In genomic region chr16:66552288-66553143, GRCh38 we compare ENCODE assay signal across 8 cellular contexts. TPM values are rescaled to one million over a fixed set of nuclear protein-coding genes. Genes with fewer than 3 reads are reported as not detected.
DNase-seq lines count a peak whose midpoint lies in the region; ATAC-seq and TF ChIP-seq lines count a peak whose summit lies in the region.

CKLF (plus strand) TSS chr16:66552576; CDS start chr16:66552716, 140 bp downstream.

- H2AK5ac ChIP-seq in IMR-90 (ENCODE audit: low read depth, low read length), result peak within 1 kb of the TSS; percentile 91

- H3K4me3 ChIP-seq in IMR-90 (ENCODE audit: insufficient read depth, low read depth, low read length) (peak within 1 kb of the TSS; percentile 60), epithelial cell of esophagus (ENCODE audit: low read length) (peak within 1 kb of the TSS; percentile 73), mucosa of descending colon (peak within 1 kb of the TSS; percentile 35)

- no TSS peak for BruUV-seq in IMR-90 (replicated peaks; lab: Mats Ljungman, UMichigan)

- peak within 1 kb of the TSS; percentile 93 for H3K9ac ChIP-seq in IMR-90 (ENCODE audit: low read depth, low read length)

- peak; percentile 97 for DNase-seq in D341Med (ENCODE audit: low spot score)
- DNase-seq in IMR-90, result peak; percentile 83
- DNase-seq in OCI-M2 (lab: John Stamatoyannopoulos, UW; ENCODE audit: unreplicated experiment), result peak; percentile 58
- DNase-seq in activated T-cell treated with anti-CD3 and anti-CD28 coated beads for 24 hours (ENCODE audit: low read depth), result peak; percentile 85
- DNase-seq in epithelial cell of esophagus (ENCODE audit: low read depth), result peak; percentile 85
- DNase-seq in mucosa of descending colon, result peak; percentile 91 to 95 (median 93)
- DNase-seq in stimulated activated CD8-positive, alpha-beta memory T cell treated with anti-CD3 and anti-CD28 coated beads, Interleukin-2, amount 100 ng/mL, for 48 hours (ENCODE audit: low read depth in 2 of 2), result peak; percentile 81 to 85

- H4K20me1 ChIP-seq in IMR-90 (ENCODE audit: insufficient read depth, low read length), result no peaks in the 10 kb centered on the region

- CTCF ChIA-PET in IMR-90 (lab: Yijun Ruan, JAX), result interaction anchor here (0.6 to 0.8 kb wide), 2 partner anchors 18 to 147 kb away, joined by 3 read pairs; no protein-coding TSS in a partner anchor

- H3K4me2 ChIP-seq in IMR-90 (ENCODE audit: low read depth, low read length), result peak within 1 kb of the TSS; percentile 85

- peak within 1 kb of the TSS; percentile 94 for H4K5ac ChIP-seq in IMR-90 (ENCODE audit: low read depth, low read length)

- peaks cover under 1% of the 10 kb centered on the region; the same call in 1 of the 2 replicates for H3K36me3 ChIP-seq in IMR-90 (ENCODE audit: control insufficient read depth, insufficient read depth, low read length)
- no peaks in the 10 kb centered on the region for H3K36me3 ChIP-seq in mucosa of descending colon (ENCODE audit: low read depth)

- TF ChIP-seq RAD21 in IMR-90 (IDR thresholded peaks at IDR 0.05; ENCODE audit: low read length), result no peak

- peak within 1 kb of the TSS; percentile 80 for H3K18ac ChIP-seq in IMR-90 (ENCODE audit: low read depth, low read length)

- in situ Hi-C loops in IMR-90 (cut with MboI; ENCODE audit: low sequenced_read_pairs), result loop anchor here (5.0 kb wide), 1 partner anchor 50 kb away; the partner anchor contains the start of gene CMTM3

- H2AK9ac ChIP-seq in IMR-90 (replicated peaks; ENCODE audit: low read depth, low read length, poor library complexity), result peak within 1 kb of the TSS; percentile 95

- H3K14ac ChIP-seq in IMR-90 (replicated peaks; ENCODE audit: low read depth, low read length), result peak within 1 kb of the TSS; percentile 98

- 18% methylated on average over 40 of the region's 63 CpGs; no CpG with 5 or more reads in 1 of the 2 experiments for WGBS in IMR-90 (ENCODE audit: extremely low coverage in 2 of 2, insufficient read length in 1 of 2), 2 experiments

- peak within 1 kb of the TSS; percentile 98 for H3K4ac ChIP-seq in IMR-90 (ENCODE audit: low read depth, low read length)

- TF ChIP-seq CTCF in IMR-90 (conservative IDR thresholded peaks at IDR 0.05; ENCODE audit: low read depth, low read length) (no peak), epithelial cell of esophagus (IDR thresholded peaks at IDR 0.05; ENCODE audit: insufficient read depth, low read depth, low read length, missing control alignments) (no peak), mucosa of descending colon (IDR thresholded peaks at IDR 0.05) (no peak)

- H3K56ac ChIP-seq in IMR-90 (ENCODE audit: extremely low read depth, insufficient read depth, low read length), result peak within 1 kb of the TSS; percentile 93

- H2BK5ac ChIP-seq in IMR-90 (ENCODE audit: low read depth, low read length, poor library complexity, severe bottlenecking), result peak within 1 kb of the TSS; percentile 96

- H3K4me1 ChIP-seq in IMR-90 (ENCODE audit: control insufficient read depth, insufficient read depth, low read length), result peaks cover 7% of the 10 kb centered on the region
- H3K4me1 ChIP-seq in mucosa of descending colon (ENCODE audit: low read depth), result peaks cover 37% of the 10 kb centered on the region

- intact Hi-C loops in IMR-90 (cut with micrococcal nuclease), result loop anchor here (2.0 kb wide), 1 partner anchor 52 kb away; the partner anchor contains the start of gene CMTM3
- intact Hi-C loops in mucosa of descending colon (cut with DNase I, micrococcal nuclease), result no loop called here

- H3K27me3 ChIP-seq in IMR-90 (ENCODE audit: control insufficient read depth, insufficient read depth, low read length), result no peaks in the 10 kb centered on the region

- H2BK20ac ChIP-seq in IMR-90 (ENCODE audit: low read depth, low read length), result peak within 1 kb of the TSS; percentile 40; the same call in 1 of the 2 replicates

- H3K79me1 ChIP-seq in IMR-90 (ENCODE audit: low read depth in 1 of 2, low read length in 2 of 2), result peaks cover 54 to 64% of the 10 kb centered on the region in 2 experiments

- H3K9me1 ChIP-seq in IMR-90 (ENCODE audit: insufficient read depth, low read length), result peaks cover 16% of the 10 kb centered on the region; the same call in 1 of the 2 replicates

- H4K91ac ChIP-seq in IMR-90 (ENCODE audit: insufficient read depth, low read depth, low read length), result peak within 1 kb of the TSS; percentile 99

- peak within 1 kb of the TSS; percentile 56; the same call in 2 of the 3 replicates for H2BK15ac ChIP-seq in IMR-90 (ENCODE audit: low read depth, low read length)

- POLR2A ChIA-PET in IMR-90 (lab: Charles Lee; ENCODE audit: unreplicated experiment), result interaction anchor here (0.6 to 1.0 kb wide), 3 partner anchors 29 to 203 kb away, joined by 3 to 8 read pairs (median 3); no protein-coding TSS in a partner anchor

- TF ChIP-seq POLR2A in IMR-90 (IDR thresholded peaks at IDR 0.05; ENCODE audit: low read depth, low read length), result no peak

- peak within 1 kb of the TSS; percentile 100 for H2AFZ ChIP-seq in IMR-90 (replicated peaks; ENCODE audit: low read length, poor library complexity)

- H3K23ac ChIP-seq in IMR-90 (ENCODE audit: low read depth, low read length), result peak within 1 kb of the TSS; percentile 94

- H3K9me3 ChIP-seq in IMR-90 (ENCODE audit: control insufficient read depth, insufficient read depth, low read length), result no peaks in the 10 kb centered on the region
- no peaks in the 10 kb centered on the region for H3K9me3 ChIP-seq in mucosa of descending colon

- ATAC-seq in GM21528 (IDR thresholded peaks at IDR 0.05; ENCODE audit: low FRiP score, unreplicated experiment) (peak; percentile 74), IMR-90 (ENCODE audit: low read depth) (peak; percentile 79), mucosa of descending colon (peak; percentile 85)

- H3K27ac ChIP-seq in IMR-90 (ENCODE audit: insufficient read depth, low read length), result peak within 1 kb of the TSS; percentile 96

- dilution Hi-C loops in IMR-90 (cut with HindIII; ENCODE audit: low sequenced_read_pairs, unreplicated experiment), result no loop called here

- peak within 1 kb of the TSS; percentile 98 to 100 for H4K8ac ChIP-seq in IMR-90 (ENCODE audit: low read depth in 2 of 2, low read length in 2 of 2)

- H2BK120ac ChIP-seq in IMR-90 (ENCODE audit: low read depth, low read length), result peak within 1 kb of the TSS; percentile 74

TF ChIP-seq in IMR-90, 13 proteins besides CTCF, POLR2A, EP300 and RAD21:
- TF ChIP-seq RFX5 (IDR thresholded peaks at IDR 0.05; ENCODE audit: low read depth, low read length) (no peak), CEBPB (IDR thresholded peaks at IDR 0.05; ENCODE audit: low read depth, low read length) (no peak), NFE2L2 (IDR thresholded peaks at IDR 0.05; ENCODE audit: low read depth, low read length) (no peak), CHD1 (IDR thresholded peaks at IDR 0.05; ENCODE audit: low read depth, low read length) (no peak), BHLHE40 (IDR thresholded peaks at IDR 0.05; ENCODE audit: low read depth, low read length) (0 out of 2 replicates have a peak, but pooled peaks have one; percentile 5), SMC3 (IDR thresholded peaks at IDR 0.05; ENCODE audit: low read depth, low read length) (no peak), MXI1 (IDR thresholded peaks at IDR 0.05; ENCODE audit: borderline replicate concordance, low read depth, low read length) (0 out of 2 replicates have a peak, but pooled peaks have one; percentile 40), MAZ (IDR thresholded peaks at IDR 0.05; ENCODE audit: borderline replicate concordance, low read depth, low read length) (no peak; the same call in 1 of the 2 replicates), FOS (IDR thresholded peaks at IDR 0.05; ENCODE audit: low read depth, low read length) (no peak), MAFK (IDR thresholded peaks at IDR 0.05; ENCODE audit: low read depth, low read length) (no peak), RCOR1 (IDR thresholded peaks at IDR 0.05; ENCODE audit: insufficient replicate concordance, low read length) (peak; percentile 53)
- TF ChIP-seq, protein P1, sequence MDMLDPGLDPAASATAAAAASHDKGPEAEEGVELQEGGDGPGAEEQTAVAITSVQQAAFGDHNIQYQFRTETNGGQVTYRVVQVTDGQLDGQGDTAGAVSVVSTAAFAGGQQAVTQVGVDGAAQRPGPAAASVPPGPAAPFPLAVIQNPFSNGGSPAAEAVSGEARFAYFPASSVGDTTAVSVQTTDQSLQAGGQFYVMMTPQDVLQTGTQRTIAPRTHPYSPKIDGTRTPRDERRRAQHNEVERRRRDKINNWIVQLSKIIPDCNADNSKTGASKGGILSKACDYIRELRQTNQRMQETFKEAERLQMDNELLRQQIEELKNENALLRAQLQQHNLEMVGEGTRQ (IDR thresholded peaks at IDR 0.05; ENCODE audit: low read depth, low read length), result 0 out of 2 replicates have a peak, but pooled peaks have one; percentile 5

RNA-seq across cellular contexts. Expression of gene CKLF, which starts in this region (rescaled TPM):
- total RNA-seq in IMR-90 (2012; rRNA removed), result 60.8 and 66.7 TPM in 2 replicates
- polyA plus RNA-seq in IMR-90 (2012; rRNA removed), result 92.2 and 102 TPM in 2 replicates
- 87.1 and 119 TPM in 2 replicates for polyA plus RNA-seq in IMR-90 (2012; cell fraction: cytosol; rRNA removed)
- 15.6 and 33.4 TPM in 2 replicates for polyA plus RNA-seq in IMR-90 (2012; cell fraction: nucleus; rRNA removed; ENCODE audit: low replicate concordance)
- total RNA-seq in mucosa of descending colon, result 10 to 100 TPM; 26.9 to 42.0 (median 29.1) TPM

Comparison
In these comparisons a context has a peak if more than half of its experiments do, and no peak if none do; other contexts are left out.
1. Peak in every context shown above with its lines: DNase-seq, ATAC-seq, H3K4me3 ChIP-seq and H3K27ac ChIP-seq.